10 cellular contexts compared by ENCODE assay signal in genomic region chr16:73037331-73037745, GRCh38. TPM values are rescaled to one million over a fixed set of nuclear protein-coding genes. Genes with fewer than 3 reads are reported as not detected.
DNase-seq lines count a peak whose midpoint lies in the region; ATAC-seq and TF ChIP-seq lines count a peak whose summit lies in the region.
"Had no signal": no experiment of that assay in that cellular context is flagged by ENCODE, and none has a peak within 500 bp of the region (broad histone marks: within the 10 kb centered on the region; RNA-seq: fewer than 3 reads in every experiment).

No MANE protein-coding gene starts in this region.

- no peaks in the 10 kb centered on the region for H3K79me1 ChIP-seq in neuronal stem cell (ENCODE audit: low read depth, low read length)

- H3K9ac ChIP-seq in neuronal stem cell (ENCODE audit: low read depth, low read length, poor library complexity): no peak overlapping the region

- ATAC-seq in HG03442 (IDR thresholded peaks at IDR 0.05; ENCODE audit: unreplicated experiment) (peak; percentile 28), gastroesophageal sphincter (peak; percentile 12), GM19395 (IDR thresholded peaks at IDR 0.05; ENCODE audit: unreplicated experiment) (no peak)

- H3K27me3 ChIP-seq in gastroesophageal sphincter (no peaks in the 10 kb centered on the region), neuronal stem cell (ENCODE audit: control insufficient read depth in 3 of 3, insufficient read depth in 3 of 3, low read depth in 1 of 3, low read length in 3 of 3) (peaks cover 0 to 13% (median 0%) of the 10 kb centered on the region in 3 experiments), tibial nerve (no peaks in the 10 kb centered on the region)

- no peak overlapping the region for H2BK120ac ChIP-seq in neuronal stem cell (ENCODE audit: low read depth, low read length)

- H3K4me1 ChIP-seq in gastroesophageal sphincter (peaks cover 0 to 84% (median 37%) of the 10 kb centered on the region in 3 donors), neuronal stem cell (ENCODE audit: control insufficient read depth in 2 of 2, insufficient read depth in 1 of 2, low read depth in 1 of 2, low read length in 2 of 2) (peaks cover 46 to 59% of the 10 kb centered on the region in 2 donors), tibial nerve (peaks cover 0 to 77% (median 16%) of the 10 kb centered on the region in 4 donors)

- H3K14ac ChIP-seq in neuronal stem cell (ENCODE audit: low read length): peak overlapping the region; percentile 21

- peak overlapping the region; percentile 79 for H3K18ac ChIP-seq in neuronal stem cell (ENCODE audit: low read length)

- H2BK15ac ChIP-seq in neuronal stem cell (ENCODE audit: low read length): peak overlapping the region; percentile 20

- H2AFZ ChIP-seq in neuronal stem cell (ENCODE audit: low read length): no peak overlapping the region

- no peak overlapping the region for H4K8ac ChIP-seq in neuronal stem cell (ENCODE audit: low read depth, low read length)

- H3K23ac ChIP-seq in neuronal stem cell (ENCODE audit: low read depth, low read length, poor library complexity): no peak overlapping the region

- H2BK12ac ChIP-seq in neuronal stem cell (ENCODE audit: low read length): no peak overlapping the region

- H3K36me3 ChIP-seq in gastroesophageal sphincter (no peaks in the 10 kb centered on the region), neuronal stem cell (replicated peaks in 1 of 2; ENCODE audit: control insufficient read depth in 2 of 2, insufficient read depth in 2 of 2, low read length in 2 of 2) (peaks cover 0 to under 1% of the 10 kb centered on the region in 2 donors), tibial nerve (no peaks in the 10 kb centered on the region)

- TF ChIP-seq CTCF in gastroesophageal sphincter (IDR thresholded peaks at IDR 0.05) (no peak), tibial nerve (IDR thresholded peaks at IDR 0.05) (no peak)

- peak overlapping the region; percentile 10; the same call in 1 of the 2 replicates for H3K4me3 ChIP-seq in GM08714 (ENCODE audit: low read length)
- H3K4me3 ChIP-seq in gastroesophageal sphincter: no peak overlapping the region
- H3K4me3 ChIP-seq in neuronal stem cell (ENCODE audit: low read length in 2 of 2): no peak overlapping the region
- H3K4me3 ChIP-seq in tibial nerve: no peak overlapping the region

- H3K4me2 ChIP-seq in neuronal stem cell (ENCODE audit: insufficient read depth, low read length, poor library complexity, severe bottlenecking): peak overlapping the region; percentile 29

- H3K27ac ChIP-seq in gastroesophageal sphincter (peak overlapping the region in 1 of 4 donors; percentile 26), neuronal stem cell (replicated peaks; ENCODE audit: low read length) (no peak overlapping the region), tibial nerve (no peak overlapping the region)

- H3K9me3 ChIP-seq in gastroesophageal sphincter (no peaks in the 10 kb centered on the region), neuronal stem cell (replicated peaks in 1 of 2; ENCODE audit: control insufficient read depth in 2 of 2, insufficient read depth in 1 of 2, low read depth in 1 of 2, low read length in 2 of 2) (no peaks in the 10 kb centered on the region), tibial nerve (no peaks in the 10 kb centered on the region)

- H4K91ac ChIP-seq in neuronal stem cell (ENCODE audit: low read depth, low read length, poor library complexity): no peak overlapping the region

- H2AK5ac ChIP-seq in neuronal stem cell (ENCODE audit: low read depth, low read length): peak overlapping the region; percentile 56

- 40 to 52% methylated on average over 4 to 5 of the region's 5 CpGs for WGBS in gastroesophageal sphincter (ENCODE audit: low coverage in 1 of 2), 2 donors
- WGBS in neuronal stem cell (ENCODE audit: extremely low coverage in 2 of 2, insufficient read length in 2 of 2, insufficient replicate concordance in 1 of 2), 2 donors: no CpG with 5 or more reads among the region's 5 CpGs
- 56 to 72% methylated on average over 5 of the region's 5 CpGs for WGBS in tibial nerve, 2 donors

- no peak for TF ChIP-seq POLR2A in gastroesophageal sphincter (IDR thresholded peaks at IDR 0.05)
- no peak for TF ChIP-seq POLR2A in tibial nerve (IDR thresholded peaks at IDR 0.05)

- no peak overlapping the region for H2BK5ac ChIP-seq in neuronal stem cell (ENCODE audit: low read length)

- no peak overlapping the region for H3K4ac ChIP-seq in neuronal stem cell (ENCODE audit: low read length)

- DNase-seq in neuronal stem cell (ENCODE audit: low spot score) (no peak), tibial nerve (ENCODE audit: low spot score in 2 of 2) (no peak)
- DNase-seq in stimulated activated naive CD4-positive, alpha-beta T cell (lab: John Stamatoyannopoulos, UW): no peak
- DNase-seq in activated CD4-positive, CD25-positive, alpha-beta regulatory T cell (lab: John Stamatoyannopoulos, UW): no peak
- DNase-seq: CD4-positive, alpha-beta memory T cell; NCI-H1105 had no signal

- TF ChIP-seq EP300 in gastroesophageal sphincter (IDR thresholded peaks at IDR 0.05) (no peak), tibial nerve (IDR thresholded peaks at IDR 0.05) (no peak)

RNA-seq across cellular contexts. Expression of gene ZFHX3, which starts 10.6 kb away (rescaled TPM):
- total RNA-seq in gastroesophageal sphincter: 10 to 100 TPM; 24.0 to 47.1 (median 29.5) TPM
- polyA plus RNA-seq in neuronal stem cell (2013, experiment 1 of 2): 1.8 TPM
- 2.1 TPM for polyA plus RNA-seq in neuronal stem cell (2013, experiment 2 of 2)
- 10 to 100 TPM; 36.3 to 44.0 (median 38.1) TPM for total RNA-seq in tibial nerve
